In the genomic region with DNA sequence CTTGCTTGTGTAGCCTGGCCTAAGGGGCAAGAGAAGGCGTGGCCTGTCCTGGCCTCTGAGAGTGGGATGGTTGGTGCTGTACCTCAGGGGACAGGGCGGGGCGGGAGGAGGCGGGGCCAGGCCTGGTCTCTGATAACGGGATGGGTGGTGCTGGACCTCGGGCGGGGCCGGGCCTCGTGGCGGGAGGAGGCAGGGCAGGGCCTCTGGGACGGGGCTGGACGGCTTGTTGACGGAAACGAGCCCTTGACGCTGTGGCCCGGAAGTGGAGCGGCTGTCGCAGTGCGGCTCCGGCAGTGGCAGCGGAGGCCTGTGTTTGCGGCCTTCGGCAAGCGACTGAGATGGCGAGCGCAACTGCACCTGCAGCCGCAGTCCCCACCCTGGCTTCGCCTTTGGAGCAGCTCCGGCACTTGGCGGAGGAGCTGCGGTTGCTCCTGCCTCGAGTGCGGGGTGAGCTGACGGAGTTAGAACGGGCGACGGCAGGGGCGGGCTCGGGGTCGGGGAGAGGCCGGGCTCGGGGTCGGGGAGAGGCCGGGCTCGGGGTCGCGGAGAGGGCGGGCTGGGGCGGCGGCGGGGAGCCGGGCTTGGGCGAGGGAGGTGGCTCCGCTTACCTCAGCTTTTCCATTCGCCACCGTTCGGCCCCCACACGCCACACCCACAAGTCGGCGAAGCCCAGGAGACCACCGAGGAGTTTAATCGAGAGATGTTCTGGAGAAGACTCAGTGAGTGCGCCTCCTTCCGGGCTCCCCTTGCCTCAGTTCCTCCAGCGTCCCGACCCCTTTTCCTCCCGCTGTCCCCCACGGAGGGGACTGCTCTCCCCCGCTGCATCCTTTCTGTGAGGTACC, we compare ENCODE assay signal across 1 cellular context.
TF ChIP-seq lines count a peak whose summit lies in the region.

Gene CCNDBP1, plus strand, starts transcription at position 243 of the 842 bp plus-strand sequence. Its CDS starts 96 bp downstream, at position 339.

TF ChIP-seq in WTC11, 78 proteins besides CTCF, POLR2A, EP300 and RAD21 (continued from another document):
- TF ChIP-seq ARID4B (CRISPR knock-in tag; IDR thresholded peaks at IDR 0.05; ENCODE audit: borderline replicate concordance) = peak; percentile 91; the same call in 1 of the 2 replicates
- TF ChIP-seq, protein P1, sequence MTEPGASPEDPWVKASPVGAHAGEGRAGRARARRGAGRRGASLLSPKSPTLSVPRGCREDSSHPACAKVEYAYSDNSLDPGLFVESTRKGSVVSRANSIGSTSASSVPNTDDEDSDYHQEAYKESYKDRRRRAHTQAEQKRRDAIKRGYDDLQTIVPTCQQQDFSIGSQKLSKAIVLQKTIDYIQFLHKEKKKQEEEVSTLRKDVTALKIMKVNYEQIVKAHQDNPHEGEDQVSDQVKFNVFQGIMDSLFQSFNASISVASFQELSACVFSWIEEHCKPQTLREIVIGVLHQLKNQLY (CRISPR knock-in tag; IDR thresholded peaks at IDR 0.05) = no peak
- TF ChIP-seq STAT6 (CRISPR knock-in tag; conservative IDR thresholded peaks at IDR 0.05; ENCODE audit: low read depth) = no peak
- no peak for TF ChIP-seq EMX1 (CRISPR knock-in tag; IDR thresholded peaks at IDR 0.05)
- TF ChIP-seq TEAD1 (CRISPR knock-in tag; IDR thresholded peaks at IDR 0.05) = no peak
- TF ChIP-seq, protein P2, sequence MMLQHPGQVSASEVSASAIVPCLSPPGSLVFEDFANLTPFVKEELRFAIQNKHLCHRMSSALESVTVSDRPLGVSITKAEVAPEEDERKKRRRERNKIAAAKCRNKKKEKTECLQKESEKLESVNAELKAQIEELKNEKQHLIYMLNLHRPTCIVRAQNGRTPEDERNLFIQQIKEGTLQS (CRISPR knock-in tag; conservative IDR thresholded peaks at IDR 0.05) = no peak
- peak; percentile 82; the same call in 1 of the 2 replicates for TF ChIP-seq ETV6 (CRISPR knock-in tag; IDR thresholded peaks at IDR 0.05)
- TF ChIP-seq NFATC4 (CRISPR knock-in tag; IDR thresholded peaks at IDR 0.05) = no peak
- no peak for TF ChIP-seq CREM (CRISPR knock-in tag; IDR thresholded peaks at IDR 0.05)
- TF ChIP-seq, protein P3, sequence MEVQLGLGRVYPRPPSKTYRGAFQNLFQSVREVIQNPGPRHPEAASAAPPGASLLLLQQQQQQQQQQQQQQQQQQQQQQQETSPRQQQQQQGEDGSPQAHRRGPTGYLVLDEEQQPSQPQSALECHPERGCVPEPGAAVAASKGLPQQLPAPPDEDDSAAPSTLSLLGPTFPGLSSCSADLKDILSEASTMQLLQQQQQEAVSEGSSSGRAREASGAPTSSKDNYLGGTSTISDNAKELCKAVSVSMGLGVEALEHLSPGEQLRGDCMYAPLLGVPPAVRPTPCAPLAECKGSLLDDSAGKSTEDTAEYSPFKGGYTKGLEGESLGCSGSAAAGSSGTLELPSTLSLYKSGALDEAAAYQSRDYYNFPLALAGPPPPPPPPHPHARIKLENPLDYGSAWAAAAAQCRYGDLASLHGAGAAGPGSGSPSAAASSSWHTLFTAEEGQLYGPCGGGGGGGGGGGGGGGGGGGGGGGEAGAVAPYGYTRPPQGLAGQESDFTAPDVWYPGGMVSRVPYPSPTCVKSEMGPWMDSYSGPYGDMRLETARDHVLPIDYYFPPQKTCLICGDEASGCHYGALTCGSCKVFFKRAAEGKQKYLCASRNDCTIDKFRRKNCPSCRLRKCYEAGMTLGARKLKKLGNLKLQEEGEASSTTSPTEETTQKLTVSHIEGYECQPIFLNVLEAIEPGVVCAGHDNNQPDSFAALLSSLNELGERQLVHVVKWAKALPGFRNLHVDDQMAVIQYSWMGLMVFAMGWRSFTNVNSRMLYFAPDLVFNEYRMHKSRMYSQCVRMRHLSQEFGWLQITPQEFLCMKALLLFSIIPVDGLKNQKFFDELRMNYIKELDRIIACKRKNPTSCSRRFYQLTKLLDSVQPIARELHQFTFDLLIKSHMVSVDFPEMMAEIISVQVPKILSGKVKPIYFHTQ (CRISPR knock-in tag; IDR thresholded peaks at IDR 0.05) = no peak
- TF ChIP-seq MXD4 (CRISPR knock-in tag; IDR thresholded peaks at IDR 0.05; ENCODE audit: borderline replicate concordance) = no peak
- no peak for TF ChIP-seq E2F4 (CRISPR knock-in tag; IDR thresholded peaks at IDR 0.05; ENCODE audit: borderline replicate concordance, low read depth)
- TF ChIP-seq JAZF1 (CRISPR knock-in tag; IDR thresholded peaks at IDR 0.05) = no peak
- TF ChIP-seq ZNF232 (CRISPR knock-in tag; IDR thresholded peaks at IDR 0.05) = no peak
- TF ChIP-seq FOXP1 (CRISPR knock-in tag; IDR thresholded peaks at IDR 0.05; ENCODE audit: borderline replicate concordance) = peak; percentile 42; the same call in 1 of the 2 replicates
- no peak for TF ChIP-seq ZNF396 (CRISPR knock-in tag; IDR thresholded peaks at IDR 0.05; ENCODE audit: borderline replicate concordance)
